ENCODE assay signal across 9 cellular contexts in genomic region chr1:1004780-1005697, GRCh38. TPM values are rescaled to one million over a fixed set of nuclear protein-coding genes. Genes with fewer than 3 reads are reported as not detected.
DNase-seq lines count a peak whose midpoint lies in the region; ATAC-seq, FAIRE-seq and TF ChIP-seq lines count a peak whose summit lies in the region.
"Had no signal": no experiment of that assay in that cellular context is flagged by ENCODE, and none has a peak within 500 bp of the region (broad histone marks: within the 10 kb centered on the region; RNA-seq: fewer than 3 reads in every experiment).

No MANE protein-coding gene starts in this region.

- no peak for ATAC-seq in effector memory CD8-positive, alpha-beta T cell (replicated peaks)
- ATAC-seq in activated CD4-positive, CD25-positive, alpha-beta regulatory T cell treated with anti-CD3 and anti-CD28 coated beads, Interleukin-2, amount 50 U/mL, for 24 hours = no peak

- TF ChIP-seq CTCF in neural crest cell (conservative IDR thresholded peaks at IDR 0.05) = no peak

- H3K36me3 Mint-ChIP-seq in effector memory CD8-positive, alpha-beta T cell (ENCODE audit: insufficient read depth) = peaks cover 16% of the 10 kb centered on the region
- no peaks in the 10 kb centered on the region for H3K36me3 Mint-ChIP-seq in neural crest cell (ENCODE audit: low read depth)

- peak overlapping the region; percentile 8 to 36 for H3K27ac Mint-ChIP-seq in effector memory CD8-positive, alpha-beta T cell
- H3K27ac Mint-ChIP-seq in neural crest cell (ENCODE audit: unreplicated experiment) = no peak overlapping the region
- H3K27ac Mint-ChIP-seq: activated B cell treated with CpG ODN at 0.5 μM for 24 hours had no signal

- H3K4me1 Mint-ChIP-seq in effector memory CD8-positive, alpha-beta T cell (ENCODE audit: low read depth in 2 of 2) = peaks cover 15 to 17% of the 10 kb centered on the region in 2 donors
- peaks cover 12% of the 10 kb centered on the region for H3K4me1 Mint-ChIP-seq in neural crest cell

- H3K9me3 Mint-ChIP-seq in effector memory CD8-positive, alpha-beta T cell = no peaks in the 10 kb centered on the region
- no peaks in the 10 kb centered on the region for H3K9me3 Mint-ChIP-seq in neural crest cell
- H3K9me3 Mint-ChIP-seq: activated B cell treated with CpG ODN at 0.5 μM for 24 hours had no signal

- DNase-seq in Daoy (ENCODE audit: low read depth) (peak; percentile 60), NCI-H2227 (lab: John Stamatoyannopoulos, UW; ENCODE audit: unreplicated experiment) (peak; percentile 34), neural crest cell (ENCODE audit: low read depth, low spot score) (no peak), C1 segment of cervical spinal cord (lab: John Stamatoyannopoulos, UW) (no peak), urothelium cell line (ENCODE audit: low spot score) (no peak), NCI-H187 treated with DMSO at 0.1 percent for 48 hours (lab: John Stamatoyannopoulos, UW) (no peak)
- DNase-seq in effector memory CD8-positive, alpha-beta T cell = no peak
- DNase-seq: activated B cell treated with CpG ODN at 0.5 μM for 24 hours had no signal

- H3K27me3 Mint-ChIP-seq in effector memory CD8-positive, alpha-beta T cell = peaks cover 40 to 73% of the 10 kb centered on the region in 2 donors
- peaks cover 17% of the 10 kb centered on the region for H3K27me3 Mint-ChIP-seq in neural crest cell (ENCODE audit: low read depth)

- peak overlapping the region in 1 of 2 donors; percentile 43 for H3K4me3 Mint-ChIP-seq in effector memory CD8-positive, alpha-beta T cell
- peak overlapping the region; percentile 78 for H3K4me3 Mint-ChIP-seq in neural crest cell
- H3K4me3 Mint-ChIP-seq: activated B cell treated with CpG ODN at 0.5 μM for 24 hours had no signal

- no peak for FAIRE-seq in urothelium cell line (lab: Jason Lieb, UNC)

RNA-seq across cellular contexts. Expression of gene HES4, which starts 5.1 kb away (rescaled TPM):
- total RNA-seq in Daoy (2014; rRNA removed; shearing (Covaris generic)) = 30.1 and 36.3 TPM in 2 replicates
- 35.7 and 38.0 TPM in 2 replicates for total RNA-seq in neural crest cell

RNA-seq across cellular contexts. Expression of gene ISG15, which starts 8.3 kb away (rescaled TPM):
- total RNA-seq in Daoy (2014; rRNA removed; shearing (Covaris generic)) = 219 and 238 TPM in 2 replicates
- total RNA-seq in neural crest cell = 17.4 and 22.3 TPM in 2 replicates

RNA-seq across cellular contexts. Expression of gene AGRN, which starts 14.9 kb away (rescaled TPM):
- total RNA-seq in Daoy (2014; rRNA removed; shearing (Covaris generic)) = 66.6 and 72.0 TPM in 2 replicates
- total RNA-seq in neural crest cell = 192 and 203 TPM in 2 replicates

RNA-seq across cellular contexts. Expression of gene PERM1, which starts 23.1 kb away (rescaled TPM):
- total RNA-seq in Daoy (2014; rRNA removed; shearing (Covaris generic)) = not detected in 2 replicates
- total RNA-seq in neural crest cell = 0.11 TPM in 1 of 2 replicates, not detected in the other
- total RNA-seq: activated B cell treated with CpG ODN at 0.5 μM for 24 hours had no signal

RNA-seq across cellular contexts. Expression of gene PLEKHN1, which starts 38.8 kb away (rescaled TPM):
- 0.11 and 3.8 TPM in 2 replicates for total RNA-seq in Daoy (2014; rRNA removed; shearing (Covaris generic))
- not detected in 2 replicates for total RNA-seq in neural crest cell

Comparison
In these comparisons a context has a peak if more than half of its experiments do, and no peak if none do; other contexts are left out.
1. DNase-seq: peak in Daoy (single experiment) and NCI-H2227 (single experiment); none in effector memory CD8-positive, alpha-beta T cell (0 of 3), neural crest cell (single experiment), C1 segment of cervical spinal cord (0 of 14), urothelium cell line (single experiment) and NCI-H187 treated with DMSO at 0.1 percent for 48 hours (single experiment).